ENCODE assay signal across 2 cellular contexts in the genomic region with DNA sequence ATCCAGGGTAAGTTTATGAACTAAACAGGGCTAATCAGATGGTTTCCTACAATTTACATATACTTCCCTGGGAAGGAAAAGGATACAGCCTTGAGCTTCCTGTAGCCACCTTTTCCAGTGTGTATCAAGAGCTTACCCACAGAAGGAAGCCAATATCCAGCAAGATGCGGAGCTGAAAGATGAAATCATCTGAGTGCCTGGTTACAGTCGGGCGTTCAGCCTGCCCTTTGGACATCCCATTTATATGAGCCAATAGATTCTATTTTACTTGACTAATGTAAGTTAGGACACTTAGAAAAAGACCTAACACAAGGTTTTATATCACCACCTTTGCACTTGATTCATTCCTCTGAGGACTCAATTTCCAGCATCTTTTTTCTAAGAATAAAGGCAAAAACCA.
TF ChIP-seq lines count a peak whose summit lies in the region.

No MANE protein-coding gene starts in this region.

TF ChIP-seq in IMR-90, 13 proteins besides CTCF, POLR2A, EP300 and RAD21:
- TF ChIP-seq, protein P1, sequence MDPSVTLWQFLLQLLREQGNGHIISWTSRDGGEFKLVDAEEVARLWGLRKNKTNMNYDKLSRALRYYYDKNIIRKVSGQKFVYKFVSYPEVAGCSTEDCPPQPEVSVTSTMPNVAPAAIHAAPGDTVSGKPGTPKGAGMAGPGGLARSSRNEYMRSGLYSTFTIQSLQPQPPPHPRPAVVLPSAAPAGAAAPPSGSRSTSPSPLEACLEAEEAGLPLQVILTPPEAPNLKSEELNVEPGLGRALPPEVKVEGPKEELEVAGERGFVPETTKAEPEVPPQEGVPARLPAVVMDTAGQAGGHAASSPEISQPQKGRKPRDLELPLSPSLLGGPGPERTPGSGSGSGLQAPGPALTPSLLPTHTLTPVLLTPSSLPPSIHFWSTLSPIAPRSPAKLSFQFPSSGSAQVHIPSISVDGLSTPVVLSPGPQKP (IDR thresholded peaks at IDR 0.05; ENCODE audit: borderline replicate concordance, low read depth, low read length): no peak
- TF ChIP-seq NFE2L2 (IDR thresholded peaks at IDR 0.05; ENCODE audit: low read depth, low read length): no peak
- TF ChIP-seq, protein P2, sequence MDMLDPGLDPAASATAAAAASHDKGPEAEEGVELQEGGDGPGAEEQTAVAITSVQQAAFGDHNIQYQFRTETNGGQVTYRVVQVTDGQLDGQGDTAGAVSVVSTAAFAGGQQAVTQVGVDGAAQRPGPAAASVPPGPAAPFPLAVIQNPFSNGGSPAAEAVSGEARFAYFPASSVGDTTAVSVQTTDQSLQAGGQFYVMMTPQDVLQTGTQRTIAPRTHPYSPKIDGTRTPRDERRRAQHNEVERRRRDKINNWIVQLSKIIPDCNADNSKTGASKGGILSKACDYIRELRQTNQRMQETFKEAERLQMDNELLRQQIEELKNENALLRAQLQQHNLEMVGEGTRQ (IDR thresholded peaks at IDR 0.05; ENCODE audit: low read depth, low read length): no peak
- TF ChIP-seq CHD1 (IDR thresholded peaks at IDR 0.05; ENCODE audit: low read depth, low read length): no peak

TF ChIP-seq in endothelial cell of umbilical vein, 7 proteins besides CTCF, POLR2A, EP300 and RAD21:
- no peak for TF ChIP-seq GATA2 (IDR thresholded peaks at IDR 0.05; ENCODE audit: insufficient read depth, insufficient read length, low read depth, low read length)
